Comparison of ENCODE assay signal across 8 cellular contexts in the genomic region with DNA sequence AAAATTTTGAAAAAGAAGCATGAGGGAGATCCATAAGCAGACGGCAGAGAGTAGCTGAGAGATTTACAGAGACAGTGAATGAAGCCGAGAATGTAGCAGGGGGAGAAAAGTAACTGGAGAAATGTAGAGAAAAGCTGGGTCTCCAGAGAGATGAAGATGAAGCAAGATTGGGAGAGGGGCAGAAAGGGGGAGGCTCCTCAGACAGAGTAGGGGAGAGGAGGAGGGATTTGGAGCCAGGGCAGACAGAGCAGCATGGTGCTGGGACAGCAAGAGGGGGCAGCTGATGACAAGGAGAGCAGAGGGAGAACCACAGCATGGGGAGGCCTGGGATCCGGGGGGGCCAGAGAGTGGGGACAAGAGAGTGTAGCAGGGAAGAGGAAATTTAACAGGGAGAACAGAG. TPM values are rescaled to one million over a fixed set of nuclear protein-coding genes. Genes with fewer than 3 reads are reported as not detected.
DNase-seq lines count a peak whose midpoint lies in the region; ATAC-seq, FAIRE-seq and TF ChIP-seq lines count a peak whose summit lies in the region.

No MANE protein-coding gene starts in this region.

- 5 to 10% (median 6%) methylated on average over 3 of the region's 3 CpGs for whole genome bisulfite sequencing in small intestine, 3 donors

- H3K9me3 ChIP-seq in SJSA1 (replicated peaks) (peaks cover 9% of the 10 kb centered on the region; the same call in 1 of the 2 replicates), small intestine (ENCODE audit: control insufficient read depth, low read depth) (peaks cover 4% of the 10 kb centered on the region)

- no peaks in the 10 kb centered on the region for H3K27me3 Mint-ChIP-seq in progenitor cell of endocrine pancreas

- peak overlapping the region; percentile 97 for H3K27ac Mint-ChIP-seq in progenitor cell of endocrine pancreas

- peak overlapping the region; percentile 79 for H3K4me3 ChIP-seq in GM06990 (replicated peaks; ENCODE audit: low read depth, low read length)
- peak overlapping the region; percentile 53 for H3K4me3 ChIP-seq in SJSA1
- H3K4me3 ChIP-seq in fibroblast of the aortic adventitia (ENCODE audit: low read depth, low read length): peak overlapping the region; percentile 82
- H3K4me3 ChIP-seq in small intestine (ENCODE audit: low read depth in 1 of 2, low read length in 2 of 2): peak overlapping the region in 1 of 2 donors; percentile 77

- H3K36me3 Mint-ChIP-seq in progenitor cell of endocrine pancreas (ENCODE audit: insufficient read depth): peaks cover 16% of the 10 kb centered on the region

- H3K36me3 ChIP-seq in GM06990 (ENCODE audit: control insufficient read depth, insufficient read depth, low read length) (no peaks in the 10 kb centered on the region), SJSA1 (no peaks in the 10 kb centered on the region), small intestine (ENCODE audit: control insufficient read depth in 2 of 2, insufficient read depth in 2 of 2, low read length in 2 of 2) (no peaks in the 10 kb centered on the region)

- no peak for FAIRE-seq in small intestine (lab: Jason Lieb, UNC)

- TF ChIP-seq CTCF in GM06990 (IDR thresholded peaks at IDR 0.05; ENCODE audit: insufficient read depth, low read length, poor library complexity, severe bottlenecking): no peak
- TF ChIP-seq CTCF in fibroblast of the aortic adventitia (IDR thresholded peaks at IDR 0.05; ENCODE audit: insufficient read depth, low read length): no peak
- TF ChIP-seq CTCF in progenitor cell of endocrine pancreas (IDR thresholded peaks at IDR 0.05; ENCODE audit: unreplicated experiment): no peak

- H3K27me3 ChIP-seq in GM06990 (replicated peaks; ENCODE audit: control insufficient read depth, insufficient read depth, low read length): no peaks in the 10 kb centered on the region
- H3K27me3 ChIP-seq in SJSA1 (replicated peaks): no peaks in the 10 kb centered on the region
- no peaks in the 10 kb centered on the region for H3K27me3 ChIP-seq in small intestine (ENCODE audit: control insufficient read depth in 2 of 2, insufficient read depth in 2 of 2, low read length in 2 of 2)

- H3K4me3 Mint-ChIP-seq in progenitor cell of endocrine pancreas (ENCODE audit: low read depth): peak overlapping the region; percentile 92

- peaks cover 13% of the 10 kb centered on the region for H3K9me3 Mint-ChIP-seq in progenitor cell of endocrine pancreas (ENCODE audit: low read depth)

- H3K4me1 ChIP-seq in SJSA1 (replicated peaks) (peaks cover 5% of the 10 kb centered on the region; the same call in 1 of the 2 replicates), small intestine (ENCODE audit: control insufficient read depth in 2 of 2, insufficient read depth in 1 of 2, low read depth in 1 of 2, low read length in 1 of 2) (no peaks in the 10 kb centered on the region)

- peaks cover 28% of the 10 kb centered on the region for H3K4me1 Mint-ChIP-seq in progenitor cell of endocrine pancreas (ENCODE audit: low read depth)

- peak overlapping the region; percentile 63; the same call in 1 of the 2 replicates for H3K27ac ChIP-seq in SJSA1
- peak overlapping the region in 1 of 2 donors; percentile 94 for H3K27ac ChIP-seq in small intestine (ENCODE audit: low read depth in 1 of 2, low read length in 1 of 2)

- ATAC-seq in HG02973 (IDR thresholded peaks at IDR 0.05; ENCODE audit: unreplicated experiment): no peak

- DNase-seq in GM06990 (ENCODE audit: extremely low read depth, insufficient read length) (no peak), SJSA1 (ENCODE audit: low read depth in 1 of 2, low spot score in 2 of 2) (peak in 1 of 2 experiments; percentile 28), fibroblast of the aortic adventitia (ENCODE audit: low read depth) (peak; percentile 3), progenitor cell of endocrine pancreas (ENCODE audit: low spot score, unreplicated experiment) (no peak), ecto neural progenitor cell (ENCODE audit: low spot score) (no peak), RKO (ENCODE audit: low spot score) (no peak), small intestine (no peak)

RNA-seq across cellular contexts. Expression of a gene that starts 0.9 kb away (rescaled TPM):
- 1.6 and 2.5 TPM in 2 replicates for total RNA-seq in SJSA1 (2014; rRNA removed; shearing (Covaris generic))
- 1.7 and 2.3 TPM in 2 replicates for total RNA-seq in fibroblast of the aortic adventitia (ENCODE audit: low replicate concordance)
- 24.8 and 27.1 TPM in 2 replicates for total RNA-seq in progenitor cell of endocrine pancreas
- 1 to 10 TPM in 1 of 3 donors, under 1 TPM in 1, not detected in 1; 0.22 to 1.1 TPM for polyA plus RNA-seq in small intestine

RNA-seq across cellular contexts. Expression of a gene that starts 32.7 kb away (rescaled TPM):
- 7.7 and 8.7 TPM in 2 replicates for total RNA-seq in SJSA1 (2014; rRNA removed; shearing (Covaris generic))
- 15.2 and 27.3 TPM in 2 replicates for total RNA-seq in fibroblast of the aortic adventitia (ENCODE audit: low replicate concordance)
- total RNA-seq in progenitor cell of endocrine pancreas: 34.1 and 36.7 TPM in 2 replicates
- 1 to 10 TPM; 6.7 to 9.7 (median 7.7) TPM for polyA plus RNA-seq in small intestine

RNA-seq across cellular contexts. Expression of a gene that starts 40.0 kb away (rescaled TPM):
- total RNA-seq in SJSA1 (2014; rRNA removed; shearing (Covaris generic)): 5.8 and 12.8 TPM in 2 replicates
- total RNA-seq in fibroblast of the aortic adventitia (ENCODE audit: low replicate concordance) (4.0 and 13.2 TPM in 2 replicates), progenitor cell of endocrine pancreas (25.7 and 27.2 TPM in 2 replicates)
- 1 to 10 TPM; 4.0 to 6.5 (median 5.6) TPM for polyA plus RNA-seq in small intestine
